12 cellular contexts compared by ENCODE assay signal in genomic region chrX:48190024-48190423, GRCh38. TPM values are rescaled to one million over a fixed set of nuclear protein-coding genes. Genes with fewer than 3 reads are reported as not detected.
"Had no signal": no experiment of that assay in that cellular context is flagged by ENCODE, and none has a peak within 500 bp of the region (broad histone marks: within the 10 kb centered on the region; RNA-seq: fewer than 3 reads in every experiment).

No MANE protein-coding gene starts in this region.

RNA-seq across cellular contexts. Expression of gene SSX5, which starts 6.6 kb away (rescaled TPM):
- total RNA-seq: activated CD4-positive, alpha-beta memory T cell treated with anti-CD3 and anti-CD28 coated beads, Interleukin-2, amount 10 ng/mL, durations not matched to agents 7 days and 5 days; activated CD4-positive, alpha-beta T cell treated with anti-CD3 and anti-CD28 coated beads for 36 hours; activated CD4-positive, alpha-beta T cell treated with anti-CD3 and anti-CD28 coated beads, Interleukin-2, amount 10 ng/mL, durations not matched to agents 7 days and 5 days; activated CD8-positive, alpha-beta memory T cell treated with anti-CD3 and anti-CD28 coated beads, Interleukin-2, amount 10 ng/mL, durations not matched to agents 7 days and 5 days; activated CD8-positive, alpha-beta T cell treated with anti-CD3 and anti-CD28 coated beads, Interleukin-2, amount 10 ng/mL, durations not matched to agents 7 days and 5 days; activated naive CD8-positive, alpha-beta T cell treated with anti-CD3 and anti-CD28 coated beads, Interleukin-2, amount 10 ng/mL, durations not matched to agents 7 days and 5 days; activated T-helper 2 cell treated with anti-CD3 and anti-CD28 coated beads, Interferon-gamma antibody, Interleukin-2, Interleukin-4, amounts not matched to agents 10 μg/mL and 5 μg/mL and 100 μg/mL, durations not matched to agents 14 hours and 24 hours and 36 hours; ascending aorta; bronchial epithelial cell; cardiac septum; WTC11 had no signal
- polyA plus RNA-seq: adipose tissue had no signal

RNA-seq across cellular contexts. Expression of gene SPACA5B, which starts 59.6 kb away (rescaled TPM):
- total RNA-seq: activated CD4-positive, alpha-beta memory T cell treated with anti-CD3 and anti-CD28 coated beads, Interleukin-2, amount 10 ng/mL, durations not matched to agents 7 days and 5 days; activated CD4-positive, alpha-beta T cell treated with anti-CD3 and anti-CD28 coated beads for 36 hours; activated CD4-positive, alpha-beta T cell treated with anti-CD3 and anti-CD28 coated beads, Interleukin-2, amount 10 ng/mL, durations not matched to agents 7 days and 5 days; activated CD8-positive, alpha-beta memory T cell treated with anti-CD3 and anti-CD28 coated beads, Interleukin-2, amount 10 ng/mL, durations not matched to agents 7 days and 5 days; activated CD8-positive, alpha-beta T cell treated with anti-CD3 and anti-CD28 coated beads, Interleukin-2, amount 10 ng/mL, durations not matched to agents 7 days and 5 days; activated naive CD8-positive, alpha-beta T cell treated with anti-CD3 and anti-CD28 coated beads, Interleukin-2, amount 10 ng/mL, durations not matched to agents 7 days and 5 days; activated T-helper 2 cell treated with anti-CD3 and anti-CD28 coated beads, Interferon-gamma antibody, Interleukin-2, Interleukin-4, amounts not matched to agents 10 μg/mL and 5 μg/mL and 100 μg/mL, durations not matched to agents 14 hours and 24 hours and 36 hours; ascending aorta; bronchial epithelial cell; cardiac septum; WTC11 had no signal
- polyA plus RNA-seq: adipose tissue had no signal
